Comparison of ENCODE assay signal across 8 cellular contexts in the genomic region with DNA sequence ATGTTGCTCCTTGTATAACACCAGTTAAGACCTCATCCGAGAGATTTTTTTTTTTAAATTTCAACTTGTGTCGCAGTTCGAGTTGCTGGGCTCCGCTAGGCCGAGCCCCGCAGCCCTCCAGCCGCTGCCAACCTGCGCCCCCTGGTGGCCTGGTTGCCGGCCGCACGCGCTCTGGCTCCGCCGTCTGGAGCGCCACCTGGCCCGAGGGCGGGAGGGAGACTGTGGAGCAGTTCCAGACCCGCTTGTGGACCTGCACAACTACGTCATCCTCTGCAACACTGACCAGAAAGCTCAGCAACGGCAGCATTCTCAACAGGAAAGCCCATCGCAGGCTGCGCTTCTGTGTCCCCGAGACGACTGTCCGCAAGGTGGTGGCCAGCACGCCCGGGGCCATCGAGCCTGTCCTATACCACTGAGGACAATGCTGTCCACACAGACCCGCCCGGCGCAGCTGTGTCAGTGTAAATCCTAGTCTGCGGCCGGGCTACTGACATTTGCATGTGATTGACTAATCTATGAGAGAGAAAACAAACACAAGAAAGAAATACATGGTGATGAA. TPM values are rescaled to one million over a fixed set of nuclear protein-coding genes. Genes with fewer than 3 reads are reported as not detected.
DNase-seq lines count a peak whose midpoint lies in the region; ATAC-seq, FAIRE-seq and TF ChIP-seq lines count a peak whose summit lies in the region.

No MANE protein-coding gene starts in this region.

- H3K9me3 Mint-ChIP-seq in CD4-positive, alpha-beta memory T cell, result no peaks in the 10 kb centered on the region

- peak overlapping the region; percentile 96 for H2AFZ ChIP-seq in endothelial cell of umbilical vein (ENCODE audit: low read depth, low read length)

- no peak for TF ChIP-seq POLR2A in endothelial cell of umbilical vein (IDR thresholded peaks at IDR 0.05; ENCODE audit: low read depth, low read length)

- peak overlapping the region in 6 of 7 donors; percentile 7 to 79 (median 22) for H3K27ac Mint-ChIP-seq in CD4-positive, alpha-beta memory T cell

- H3K9ac ChIP-seq in NT2/D1 (ENCODE audit: insufficient read length, low read depth) (peak overlapping the region; percentile 37), endothelial cell of umbilical vein (replicated peaks; ENCODE audit: extremely low read depth, insufficient read depth, low read length) (no peak overlapping the region)

- H3K4me1 ChIP-seq in CD4-positive, alpha-beta memory T cell (ENCODE audit: insufficient read depth, low read length), result peaks cover 13% of the 10 kb centered on the region
- H3K4me1 ChIP-seq in NT2/D1 (ENCODE audit: insufficient read depth, insufficient read length), result no peaks in the 10 kb centered on the region
- peaks cover 3% of the 10 kb centered on the region for H3K4me1 ChIP-seq in endothelial cell of umbilical vein (ENCODE audit: control insufficient read depth, extremely low read depth, insufficient read depth, low read length)

- H3K4me3 ChIP-seq in CD4-positive, alpha-beta memory T cell (ENCODE audit: low read length in 2 of 2), result peak overlapping the region; percentile 37 to 42
- H3K4me3 ChIP-seq in NT2/D1 (ENCODE audit: insufficient read length, low read depth) (peak overlapping the region; percentile 27), endothelial cell of umbilical vein (replicated peaks in 1 of 3; ENCODE audit: insufficient read depth in 1 of 3, low read depth in 1 of 3, low read length in 3 of 3) (peak overlapping the region in 2 of 3 experiments; percentile 43 to 51)

- H4K20me1 ChIP-seq in endothelial cell of umbilical vein (replicated peaks; ENCODE audit: control insufficient read depth, extremely low read depth, insufficient read depth, low read length), result no peaks in the 10 kb centered on the region

- CTCF ChIA-PET in CD4-positive, alpha-beta memory T cell (lab: Charles Lee; ENCODE audit: partially characterized antibody), result interaction anchor here (0.7 to 4.6 kb wide), 28 partner anchors 8 to 596 kb away, joined by 3 to 101 read pairs (median 4); partner anchors contain the start of genes AASDH, CEP135, PAICS and PPAT
- CTCF ChIA-PET in endothelial cell of umbilical vein (lab: Charles Lee), result interaction anchor here (0.6 to 2.6 kb wide), 19 partner anchors 9 to 596 kb away, joined by 3 to 14 read pairs (median 4); partner anchors contain the start of genes AASDH and SRP72

- dilution Hi-C loops in endothelial cell of umbilical vein (cut with MboI; ENCODE audit: extremely low pct_ligation_motif_present, low sequenced_read_pairs), result no loop called here

- H3K4me1 Mint-ChIP-seq in CD4-positive, alpha-beta memory T cell, result peaks cover 8 to 19% (median 8%) of the 10 kb centered on the region in 4 donors

- no peaks in the 10 kb centered on the region for H3K36me3 ChIP-seq in CD4-positive, alpha-beta memory T cell (ENCODE audit: insufficient read depth, low read length)
- no peaks in the 10 kb centered on the region for H3K36me3 ChIP-seq in NT2/D1 (ENCODE audit: insufficient read depth, insufficient read length, low read length)
- H3K36me3 ChIP-seq in endothelial cell of umbilical vein (ENCODE audit: control insufficient read depth in 2 of 2, extremely low read depth in 1 of 2, insufficient read depth in 2 of 2, low read length in 2 of 2), result no peaks in the 10 kb centered on the region

- intact Hi-C loops in CD4-positive, alpha-beta memory T cell (cut with micrococcal nuclease), result loop anchor here (1.0 to 5.0 kb wide), 7 partner anchors 14 to 596 kb away; partner anchors contain the start of genes ARL9, CEP135 and SRP72
- intact Hi-C loops in endothelial cell of umbilical vein (cut with micrococcal nuclease), result loop anchor here (1.0 to 10.0 kb wide), 7 partner anchors 38 to 600 kb away; partner anchors contain the start of genes CEP135, PAICS and PPAT

- H3K27me3 ChIP-seq in CD4-positive, alpha-beta memory T cell (ENCODE audit: insufficient read depth, low read length), result no peaks in the 10 kb centered on the region
- H3K27me3 ChIP-seq in NT2/D1 (ENCODE audit: insufficient read depth, insufficient read length) (no peaks in the 10 kb centered on the region), endothelial cell of umbilical vein (ENCODE audit: control insufficient read depth in 2 of 2, insufficient read depth in 2 of 2, low read length in 2 of 2) (peaks cover 8 to 9% of the 10 kb centered on the region in 2 experiments)

- ATAC-seq in GM19463 (IDR thresholded peaks at IDR 0.05; ENCODE audit: unreplicated experiment), result peak; percentile 99

- peaks cover 4% of the 10 kb centered on the region in 2 donors for H3K27me3 Mint-ChIP-seq in CD4-positive, alpha-beta memory T cell

- POLR2A ChIA-PET in CD4-positive, alpha-beta memory T cell (lab: Charles Lee; ENCODE audit: partially characterized antibody), result interaction anchor here (0.7 to 1.1 kb wide), 4 partner anchors 14 to 157 kb away, joined by 3 to 6 read pairs (median 4); partner anchors contain the start of genes AASDH, PAICS, PPAT and SRP72
- POLR2A ChIA-PET in endothelial cell of umbilical vein (lab: Charles Lee), result no interaction called here

- no peaks in the 10 kb centered on the region for H3K79me2 ChIP-seq in endothelial cell of umbilical vein (ENCODE audit: control insufficient read depth, insufficient read depth, low read length)

- H3K9me3 ChIP-seq in CD4-positive, alpha-beta memory T cell (ENCODE audit: control insufficient read depth in 1 of 2, low read length in 2 of 2), result no peaks in the 10 kb centered on the region
- H3K9me3 ChIP-seq in NT2/D1 (ENCODE audit: insufficient read depth, low read length) (no peaks in the 10 kb centered on the region), endothelial cell of umbilical vein (replicated peaks; ENCODE audit: control insufficient read depth, insufficient read depth, low read length) (no peaks in the 10 kb centered on the region)

- peak; percentile 55 for FAIRE-seq in endothelial cell of umbilical vein (lab: Jason Lieb, UNC)

- peak; percentile 98 to 99 for TF ChIP-seq CTCF in endothelial cell of umbilical vein (IDR thresholded peaks at IDR 0.05; ENCODE audit: extremely low read depth in 1 of 2, insufficient read depth in 1 of 2, low read depth in 1 of 2, low read length in 2 of 2)

- H3K4me3 Mint-ChIP-seq in CD4-positive, alpha-beta memory T cell, result peak overlapping the region; percentile 43 to 77 (median 64)

- peak; percentile 69 to 83 (median 78) for DNase-seq in CD4-positive, alpha-beta memory T cell
- DNase-seq in HK-2 (ENCODE audit: unreplicated experiment) (peak; percentile 94), NT2/D1 (ENCODE audit: low read depth, low spot score) (peak; percentile 54), activated T-cell treated with anti-CD3 and anti-CD28 coated beads for 1 hour (ENCODE audit: low read depth) (peak; percentile 87), endothelial cell of umbilical vein (ENCODE audit: low read depth, low spot score) (peak; percentile 85), middle frontal gyrus (ENCODE audit: extremely low spot score, low spot score) (peak; percentile 79)
- DNase-seq in stimulated activated CD8-positive, alpha-beta memory T cell treated with anti-CD3 and anti-CD28 coated beads, Interleukin-2, amount 100 ng/mL, for 48 hours (ENCODE audit: low read depth in 2 of 2), result peak; percentile 84 to 86

- no TSS peak for BruUV-seq in endothelial cell of umbilical vein (replicated peaks; lab: Mats Ljungman, UMichigan)

- no peak overlapping the region for H3K27ac ChIP-seq in CD4-positive, alpha-beta memory T cell (ENCODE audit: low read depth, low read length)
- H3K27ac ChIP-seq in endothelial cell of umbilical vein (ENCODE audit: insufficient read depth, low read depth, low read length), result no peak overlapping the region

- no peaks in the 10 kb centered on the region for H3K9me1 ChIP-seq in endothelial cell of umbilical vein (replicated peaks; ENCODE audit: control insufficient read depth, extremely low read depth, insufficient read depth, low read length)

- H3K4me2 ChIP-seq in endothelial cell of umbilical vein (ENCODE audit: insufficient read depth, low read length), result peak overlapping the region; percentile 64

- no peaks in the 10 kb centered on the region for H3K36me3 Mint-ChIP-seq in CD4-positive, alpha-beta memory T cell

TF ChIP-seq in endothelial cell of umbilical vein, 7 proteins besides CTCF, POLR2A, EP300 and RAD21:
- TF ChIP-seq POLR2AphosphoS5 (IDR thresholded peaks at IDR 0.05; ENCODE audit: insufficient read depth, low read depth, low read length) (peak; percentile 45), JUN (IDR thresholded peaks at IDR 0.05; ENCODE audit: borderline replicate concordance, insufficient read depth, insufficient read length, low read depth) (no peak), FOS (IDR thresholded peaks at IDR 0.05; ENCODE audit: borderline replicate concordance, insufficient read depth, low read length) (peak; percentile 38), EZH2 (IDR thresholded peaks at IDR 0.05; ENCODE audit: borderline replicate concordance, low read depth, low read length, severe bottlenecking) (no peak), MYC (IDR thresholded peaks at IDR 0.05; ENCODE audit: low read depth, low read length) (no peak), GATA2 (IDR thresholded peaks at IDR 0.05; ENCODE audit: insufficient read depth, insufficient read length, low read depth, low read length) (no peak)
- TF ChIP-seq, protein P1, sequence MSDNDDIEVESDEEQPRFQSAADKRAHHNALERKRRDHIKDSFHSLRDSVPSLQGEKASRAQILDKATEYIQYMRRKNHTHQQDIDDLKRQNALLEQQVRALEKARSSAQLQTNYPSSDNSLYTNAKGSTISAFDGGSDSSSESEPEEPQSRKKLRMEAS (IDR thresholded peaks at IDR 0.05; ENCODE audit: insufficient read depth, insufficient read length), result no peak
TF ChIP-seq in endothelial cell of umbilical vein: peak in this region for 2.

RNA-seq across cellular contexts. Expression of gene ARL9, which starts 39.1 kb away (rescaled TPM):
- total RNA-seq in CD4-positive, alpha-beta memory T cell, result under 1 TPM in 1 of 2 experiments, not detected in 1; 0.35 TPM
- polyA plus RNA-seq in CD4-positive, alpha-beta memory T cell, result under 1 TPM in 1 of 2 donors, not detected in 1; 0.14 TPM
- total RNA-seq in endothelial cell of umbilical vein, result 0.51 and 1.1 TPM in 2 replicates
- polyA plus RNA-seq in endothelial cell of umbilical vein, result 0.40 and 0.62 TPM in 2 replicates
- polyA plus RNA-seq in endothelial cell of umbilical vein (2011; cell fraction: cytosol; rRNA removed), result 0.85 and 0.99 TPM in 2 replicates
- polyA plus RNA-seq in endothelial cell of umbilical vein (2011; cell fraction: nucleus; rRNA removed), result 0.41 and 0.78 TPM in 2 replicates
- polyA plus RNA-seq in endothelial cell of umbilical vein (2012), result 0.75 and 1.1 TPM in 2 replicates
- polyA minus RNA-seq in endothelial cell of umbilical vein, result 0.08 and 0.85 TPM in 2 replicates
- not detected for polyA minus RNA-seq in endothelial cell of umbilical vein (2011; cell fraction: cytosol; rRNA and poly(A)+ RNA removed)
- polyA minus RNA-seq in endothelial cell of umbilical vein (2011; cell fraction: nucleus; rRNA and poly(A)+ RNA removed), result 0.29 and 0.43 TPM in 2 replicates
